16 cellular contexts compared by ENCODE assay signal in the genomic region with DNA sequence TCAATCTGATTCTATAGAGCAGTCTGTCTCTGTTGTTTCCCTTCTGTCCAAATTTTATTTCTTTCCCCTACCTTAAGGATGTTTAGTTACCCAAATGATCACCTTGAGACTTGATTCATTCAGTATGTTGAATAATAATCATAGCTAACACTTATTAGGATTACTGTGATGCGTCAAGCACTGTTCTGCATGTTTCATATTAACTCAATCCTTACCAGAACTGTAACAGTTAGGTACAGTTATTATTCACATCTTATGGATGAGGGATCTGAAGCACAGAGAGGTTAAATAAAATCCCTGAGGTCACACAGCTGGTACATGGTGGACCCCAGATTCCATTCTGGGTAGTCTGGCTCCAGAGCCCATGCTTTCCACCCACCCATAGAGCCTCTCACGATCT.
DNase-seq lines count a peak whose midpoint lies in the region; ATAC-seq and TF ChIP-seq lines count a peak whose summit lies in the region.
"Had no signal": no experiment of that assay in that cellular context is flagged by ENCODE, and none has a peak within 500 bp of the region (broad histone marks: within the 10 kb centered on the region; RNA-seq: fewer than 3 reads in every experiment).

No MANE protein-coding gene starts in this region.

- no peaks in the 10 kb centered on the region for H3K27me3 Mint-ChIP-seq in activated T-cell treated with anti-CD3 and anti-CD28 coated beads, Interleukin-2, amount 50 U/mL, for 4 hours (ENCODE audit: low read depth)
- no peaks in the 10 kb centered on the region for H3K27me3 Mint-ChIP-seq in chondrocyte (ENCODE audit: low read depth)

- no peak overlapping the region for H2AFZ ChIP-seq in KMS-11 (ENCODE audit: low read depth)

- no peak for TF ChIP-seq POLR2A in esophagus muscularis mucosa (IDR thresholded peaks at IDR 0.05; ENCODE audit: low read depth)

- ATAC-seq in activated T-cell treated with anti-CD3 and anti-CD28 coated beads, Interleukin-2, amount 50 U/mL, for 4 hours, result peak; percentile 17 to 39
- ATAC-seq in stimulated activated naive CD8-positive, alpha-beta T cell treated with anti-CD3 and anti-CD28 coated beads, Interleukin-15, Interleukin-2, amounts not matched to agents 100 U/mL and 50 U/mL, for 24 hours, result peak; percentile 9

- WGBS in esophagus muscularis mucosa, result 81% methylated on average over 2 of the region's 2 CpGs

- H3K4me3 Mint-ChIP-seq in activated T-cell treated with anti-CD3 and anti-CD28 coated beads, Interleukin-2, amount 50 U/mL, for 4 hours, result peak overlapping the region; percentile 13
- no peak overlapping the region for H3K4me3 Mint-ChIP-seq in chondrocyte (ENCODE audit: unreplicated experiment)

- no peaks in the 10 kb centered on the region for H3K9me3 Mint-ChIP-seq in activated T-cell treated with anti-CD3 and anti-CD28 coated beads, Interleukin-2, amount 50 U/mL, for 4 hours
- no peaks in the 10 kb centered on the region for H3K9me3 Mint-ChIP-seq in chondrocyte (ENCODE audit: low read depth)

- H3K36me3 Mint-ChIP-seq in activated T-cell treated with anti-CD3 and anti-CD28 coated beads, Interleukin-2, amount 50 U/mL, for 4 hours (ENCODE audit: insufficient read depth), result peaks cover 5% of the 10 kb centered on the region
- peaks cover 6% of the 10 kb centered on the region for H3K36me3 Mint-ChIP-seq in chondrocyte (ENCODE audit: low read depth)

- H3K4me3 ChIP-seq in KMS-11 (IDR thresholded peaks at IDR 0.05; ENCODE audit: insufficient read depth, low read depth, low read length) (no peak overlapping the region), esophagus muscularis mucosa (no peak overlapping the region)
- H3K4me3 ChIP-seq: upper lobe of left lung had no signal

- no peak for TF ChIP-seq EP300 in esophagus muscularis mucosa (IDR thresholded peaks at IDR 0.05)

- no peaks in the 10 kb centered on the region for H3K79me2 ChIP-seq in KMS-11 (ENCODE audit: insufficient read depth, low read depth)

- intact Hi-C loops in esophagus muscularis mucosa (cut with DNase I), result no loop called here

- peak overlapping the region; percentile 18; the same call in 1 of the 2 replicates for H3K4me2 ChIP-seq in KMS-11

- no peaks in the 10 kb centered on the region for H3K27me3 ChIP-seq in KMS-11 (ENCODE audit: insufficient read depth, low read depth)
- no peaks in the 10 kb centered on the region for H3K27me3 ChIP-seq in esophagus muscularis mucosa
- H3K27me3 ChIP-seq: upper lobe of left lung had no signal

- H3K9me3 ChIP-seq in esophagus muscularis mucosa, result no peaks in the 10 kb centered on the region
- H3K9me3 ChIP-seq: upper lobe of left lung had no signal

- H3K27ac ChIP-seq in KMS-11, result no peak overlapping the region
- peak overlapping the region in 3 of 4 donors; percentile 1 to 7 (median 5) for H3K27ac ChIP-seq in esophagus muscularis mucosa (replicated peaks in 1 of 4)

- no peak for DNase-seq in activated T-cell treated with anti-CD3 and anti-CD28 coated beads, Interleukin-2, amount 50 U/mL, for 4 hours
- DNase-seq in activated T-cell treated with anti-CD3 and anti-CD28 coated beads, Interleukin-2, amount 50 U/mL, for 48 hours, result no peak
- no peak for DNase-seq in esophagus muscularis mucosa (ENCODE audit: extremely low spot score)
- DNase-seq in stimulated activated naive CD8-positive, alpha-beta T cell treated with anti-CD3 and anti-CD28 coated beads, Interleukin-15, Interleukin-2, amounts not matched to agents 100 U/mL and 50 U/mL, for 24 hours, result no peak
- no peak for DNase-seq in germinal center (ENCODE audit: low spot score)
- no peak for DNase-seq in chondrocyte (ENCODE audit: low spot score)
- DNase-seq in NCI-H1092 (lab: John Stamatoyannopoulos, UW), result no peak
- DNase-seq: activated CD4-positive, CD25-positive, alpha-beta regulatory T cell treated with anti-CD3 and anti-CD28 coated beads, Interleukin-2, amount 50 U/mL, for 72 hours; activated effector memory CD4-positive, alpha-beta T cell treated with Interleukin-2 at 50 U/mL for 16 hours; Calu3; left ventricle myocardium superior; NCI-H2029; NCI-H524 treated with DMSO at 0.1 percent for 48 hours; right cardiac atrium; upper lobe of left lung had no signal

- no peaks in the 10 kb centered on the region for H3K36me3 ChIP-seq in KMS-11 (ENCODE audit: insufficient read depth)
- H3K36me3 ChIP-seq in esophagus muscularis mucosa, result peaks cover 0 to 12% (median 9%) of the 10 kb centered on the region in 4 donors

- H3K27ac Mint-ChIP-seq in chondrocyte (ENCODE audit: unreplicated experiment), result no peak overlapping the region

- peaks cover 46% of the 10 kb centered on the region for H3K4me1 Mint-ChIP-seq in activated T-cell treated with anti-CD3 and anti-CD28 coated beads, Interleukin-2, amount 50 U/mL, for 4 hours (ENCODE audit: low read depth)
- H3K4me1 Mint-ChIP-seq in chondrocyte (ENCODE audit: low read depth), result peaks cover 4% of the 10 kb centered on the region

- TF ChIP-seq CTCF in KMS-11 (conservative IDR thresholded peaks at IDR 0.05; ENCODE audit: low read depth, low read length), result no peak
- no peak for TF ChIP-seq CTCF in esophagus muscularis mucosa (IDR thresholded peaks at IDR 0.05)
- no peak for TF ChIP-seq CTCF in chondrocyte (IDR thresholded peaks at IDR 0.05)

- no peak overlapping the region for H3K9ac ChIP-seq in KMS-11

- peaks cover 53% of the 10 kb centered on the region for H3K4me1 ChIP-seq in KMS-11 (ENCODE audit: low read depth, poor library complexity, severe bottlenecking)
- peaks cover 14 to 57% (median 36%) of the 10 kb centered on the region in 4 donors for H3K4me1 ChIP-seq in esophagus muscularis mucosa

- no peaks in the 10 kb centered on the region for H4K20me1 ChIP-seq in KMS-11 (ENCODE audit: insufficient read depth)
